22 cellular contexts compared by ENCODE assay signal in the genomic region with DNA sequence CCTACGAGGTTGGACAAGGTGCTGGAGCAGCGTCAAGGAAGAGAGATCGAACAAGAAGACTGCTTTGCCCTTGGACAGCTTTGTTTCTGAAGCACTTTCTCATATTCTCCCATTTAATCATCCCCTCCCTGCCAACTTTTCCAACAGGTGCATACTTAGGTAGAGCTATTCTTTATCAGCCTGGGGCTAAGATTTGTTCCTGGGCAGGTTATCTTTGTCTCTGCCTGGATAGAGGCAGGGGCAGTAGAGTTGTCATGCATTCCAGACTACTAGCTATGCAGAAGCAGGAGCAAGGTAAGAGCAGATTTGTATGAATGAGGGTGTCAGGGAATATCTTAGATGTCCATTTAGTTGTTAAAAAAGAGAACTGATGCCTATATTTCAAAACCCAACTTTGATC.
DNase-seq lines count a peak whose midpoint lies in the region; ATAC-seq and TF ChIP-seq lines count a peak whose summit lies in the region.
"Had no signal": no experiment of that assay in that cellular context is flagged by ENCODE, and none has a peak within 500 bp of the region (broad histone marks: within the 10 kb centered on the region; RNA-seq: fewer than 3 reads in every experiment).

No MANE protein-coding gene starts in this region.

- WGBS in mesenchymal stem cell: 100% methylated on average over 2 of the region's 3 CpGs
- WGBS in transverse colon (ENCODE audit: low coverage in 1 of 2), 2 donors: 89 to 96% methylated on average over 3 of the region's 3 CpGs

- no peaks in the 10 kb centered on the region for H3K27me3 Mint-ChIP-seq in T-helper 2 cell treated with Interferon-gamma antibody and Interleukin-4, amounts not matched to agents 5 μg/mL and 100 μg/mL, for 36 hours (ENCODE audit: low read depth)
- H3K27me3 Mint-ChIP-seq: stimulated activated memory B cell treated with anti-CD40 and anti-IgM and Interleukin-4, amounts not matched to agents 10 μg/mL and 1 μg/mL and 100 μg/mL, for 72 hours had no signal

- no peak overlapping the region for H3K4me3 Mint-ChIP-seq in T-helper 2 cell treated with Interferon-gamma antibody and Interleukin-4, amounts not matched to agents 5 μg/mL and 100 μg/mL, for 36 hours
- H3K4me3 Mint-ChIP-seq: CD8-positive, alpha-beta memory T cell; stimulated activated memory B cell treated with anti-CD40 and anti-IgM and Interleukin-4, amounts not matched to agents 10 μg/mL and 1 μg/mL and 100 μg/mL, for 72 hours had no signal

- H3K4me3 ChIP-seq in mesenchymal stem cell (ENCODE audit: insufficient read depth in 1 of 2, low read depth in 1 of 2, low read length in 2 of 2): no peak overlapping the region
- no peak overlapping the region for H3K4me3 ChIP-seq in transverse colon
- H3K4me3 ChIP-seq: psoas muscle, SK-N-MC had no signal

- intact Hi-C loops in transverse colon (cut with DNase I; ENCODE audit: low total_unique reads): no loop called here

- no peak overlapping the region for H3K4ac ChIP-seq in mesenchymal stem cell (ENCODE audit: low read depth in 1 of 2, low read length in 2 of 2)

- no peak overlapping the region for H2AFZ ChIP-seq in mesenchymal stem cell (ENCODE audit: low read depth, low read length)

- peaks cover 30% of the 10 kb centered on the region for H3K4me1 ChIP-seq in mesenchymal stem cell (ENCODE audit: control insufficient read depth, insufficient read depth, low read depth, low read length)
- H3K4me1 ChIP-seq in transverse colon: peaks cover 8 to 34% (median 11%) of the 10 kb centered on the region in 4 donors

- TF ChIP-seq CTCF in VCaP (conservative IDR thresholded peaks at IDR 0.05): no peak
- no peak for TF ChIP-seq CTCF in transverse colon (IDR thresholded peaks at IDR 0.05)

- H3K4me2 ChIP-seq in mesenchymal stem cell (ENCODE audit: low read length, poor library complexity, severe bottlenecking): no peak overlapping the region

- no peak for TF ChIP-seq EP300 in transverse colon (IDR thresholded peaks at IDR 0.05; ENCODE audit: low read depth)

- H3K27me3 ChIP-seq in mesenchymal stem cell (ENCODE audit: control insufficient read depth in 1 of 2, insufficient read depth in 1 of 2, low read length in 2 of 2) (no peaks in the 10 kb centered on the region), transverse colon (no peaks in the 10 kb centered on the region)

- H3K36me3 Mint-ChIP-seq in T-helper 2 cell treated with Interferon-gamma antibody and Interleukin-4, amounts not matched to agents 5 μg/mL and 100 μg/mL, for 36 hours (ENCODE audit: low read depth): peaks cover 36% of the 10 kb centered on the region

- H2BK12ac ChIP-seq in mesenchymal stem cell (ENCODE audit: low read length in 2 of 2): no peak overlapping the region

- no peak overlapping the region for H2BK15ac ChIP-seq in mesenchymal stem cell (ENCODE audit: low read depth, poor library complexity, severe bottlenecking)

- no peak overlapping the region for H3K23ac ChIP-seq in mesenchymal stem cell (ENCODE audit: low read length in 2 of 2)

- no peaks in the 10 kb centered on the region for H3K9me3 Mint-ChIP-seq in T-helper 2 cell treated with Interferon-gamma antibody and Interleukin-4, amounts not matched to agents 5 μg/mL and 100 μg/mL, for 36 hours
- H3K9me3 Mint-ChIP-seq: CD8-positive, alpha-beta memory T cell had no signal

- H3K4me1 Mint-ChIP-seq in T-helper 2 cell treated with Interferon-gamma antibody and Interleukin-4, amounts not matched to agents 5 μg/mL and 100 μg/mL, for 36 hours (ENCODE audit: low read depth): peaks cover 72% of the 10 kb centered on the region

- peaks cover 2% of the 10 kb centered on the region for H3K79me1 ChIP-seq in mesenchymal stem cell (replicated peaks; ENCODE audit: low read length, poor library complexity, severe bottlenecking)

- peak overlapping the region; percentile 58 for H3K27ac Mint-ChIP-seq in T-helper 2 cell treated with Interferon-gamma antibody and Interleukin-4, amounts not matched to agents 5 μg/mL and 100 μg/mL, for 36 hours

- H3K14ac ChIP-seq in mesenchymal stem cell (ENCODE audit: low read length in 2 of 2): no peak overlapping the region

- no peak overlapping the region for H3K18ac ChIP-seq in mesenchymal stem cell (ENCODE audit: low read depth in 1 of 2, low read length in 2 of 2)

- no peak overlapping the region for H4K91ac ChIP-seq in mesenchymal stem cell (ENCODE audit: low read length)

- H3K9me3 ChIP-seq in mesenchymal stem cell (ENCODE audit: control insufficient read depth, low read length) (no peaks in the 10 kb centered on the region), transverse colon (no peaks in the 10 kb centered on the region)
- H3K9me3 ChIP-seq: psoas muscle had no signal

- H3K36me3 ChIP-seq in mesenchymal stem cell (ENCODE audit: control insufficient read depth in 1 of 2, insufficient read depth in 2 of 2, low read depth in 1 of 2, low read length in 2 of 2) (peaks cover 0 to 4% of the 10 kb centered on the region in 2 experiments), transverse colon (no peaks in the 10 kb centered on the region)

- peak overlapping the region; percentile 49 for H2AK5ac ChIP-seq in mesenchymal stem cell (ENCODE audit: low read length, severe bottlenecking)

- H3K9ac ChIP-seq in mesenchymal stem cell (ENCODE audit: low read length): no peak overlapping the region

- TF ChIP-seq POLR2A in transverse colon (IDR thresholded peaks at IDR 0.05): no peak

- no peak overlapping the region for H2BK120ac ChIP-seq in mesenchymal stem cell (ENCODE audit: low read depth, low read length)

- H4K8ac ChIP-seq in mesenchymal stem cell (ENCODE audit: low read length): no peak overlapping the region

- in situ Hi-C loops in transverse colon (cut with MboI; ENCODE audit: low pct_ligation_motif_present in 1 of 4, low pct_unique_long_range_greater_than_20kb in 1 of 4, low sequenced_read_pairs in 3 of 4): no loop called here

- no peak for DNase-seq in T-helper 2 cell treated with Interferon-gamma antibody and Interleukin-4, amounts not matched to agents 5 μg/mL and 100 μg/mL, for 36 hours (ENCODE audit: low spot score)
- DNase-seq in T-helper 2 cell (no peak), mesenchymal stem cell (no peak), transverse colon (no peak), MV-4-11 (lab: John Stamatoyannopoulos, UW) (no peak)
- DNase-seq: ACHN; CD8-positive, alpha-beta memory T cell; cortex of kidney; erythroblast; left ventricle myocardium superior; MM.1S; NCI-H187 treated with DMSO at 0.1 percent for 48 hours; NCI-H524; stimulated activated CD4-positive, alpha-beta T cell treated with anti-CD3 and anti-CD28 coated beads, Interleukin-12 subunit alpha, Interleukin-12 subunit beta, amount 100 ng/mL, for 4 hours; T1000 had no signal

- no peak for ATAC-seq in HG03139 (IDR thresholded peaks at IDR 0.05; ENCODE audit: unreplicated experiment)
- no peak for ATAC-seq in GM18517 (IDR thresholded peaks at IDR 0.05; ENCODE audit: unreplicated experiment)
- ATAC-seq: HepG2 had no signal

- H3K27ac ChIP-seq in VCaP: peak overlapping the region; percentile 100; the same call in 1 of the 2 replicates
- peak overlapping the region; percentile 30 for H3K27ac ChIP-seq in mesenchymal stem cell (ENCODE audit: low read length, poor library complexity, severe bottlenecking)
- peak overlapping the region; percentile 59 to 77 (median 70) for H3K27ac ChIP-seq in transverse colon
- H3K27ac ChIP-seq: psoas muscle, SK-N-MC had no signal

- no peak overlapping the region for H2BK5ac ChIP-seq in mesenchymal stem cell (ENCODE audit: low read depth, low read length, poor library complexity, severe bottlenecking)

Comparison
In these comparisons a context has a peak if more than half of its experiments do, and no peak if none do; other contexts are left out.
1. H3K27ac ChIP-seq: peak in every context shown above with its lines; median percentile 100 in VCaP; 70 in transverse colon; 30 in mesenchymal stem cell.